8 cellular contexts compared by ENCODE assay signal in genomic region chr14:68628605-68629310, GRCh38.
DNase-seq lines count a peak whose midpoint lies in the region; ATAC-seq and TF ChIP-seq lines count a peak whose summit lies in the region.

No MANE protein-coding gene starts in this region.

- peak overlapping the region; percentile 76 for H3K18ac ChIP-seq in trophoblast cell (ENCODE audit: low read length)

- H3K9ac ChIP-seq in trophoblast cell (ENCODE audit: low read length): peak overlapping the region; percentile 21

- H3K27ac Mint-ChIP-seq in glutamatergic neuron (ENCODE audit: unreplicated experiment): peak overlapping the region; percentile 22

- peak overlapping the region; percentile 99 for H3K27ac ChIP-seq in trophoblast cell (ENCODE audit: low read depth, low read length)

- peak overlapping the region; percentile 85 for H4K8ac ChIP-seq in trophoblast cell (ENCODE audit: low read depth, low read length)

- H3K79me1 ChIP-seq in trophoblast cell (ENCODE audit: low read length): peaks cover 81% of the 10 kb centered on the region

- peak overlapping the region; percentile 42 for H3K4me3 ChIP-seq in GM06990 (replicated peaks; ENCODE audit: low read depth, low read length)
- H3K4me3 ChIP-seq in trophoblast cell (ENCODE audit: low read depth, low read length): peak overlapping the region; percentile 33

- H3K23ac ChIP-seq in trophoblast cell (ENCODE audit: low read length): no peak overlapping the region

- intact Hi-C loops in posterior vena cava (cut with DNase I): no loop called here

- peaks cover 1% of the 10 kb centered on the region for H3K4me1 Mint-ChIP-seq in glutamatergic neuron (ENCODE audit: low read depth, unreplicated experiment)

- peak overlapping the region; percentile 72 for H3K4me3 Mint-ChIP-seq in glutamatergic neuron (ENCODE audit: unreplicated experiment)

- no peaks in the 10 kb centered on the region for H3K9me3 ChIP-seq in trophoblast cell (ENCODE audit: insufficient read depth, low read depth, low read length)

- peaks cover 5% of the 10 kb centered on the region for H3K36me3 Mint-ChIP-seq in glutamatergic neuron (ENCODE audit: unreplicated experiment)

- H3K4me2 ChIP-seq in trophoblast cell (ENCODE audit: low read length): peak overlapping the region; percentile 48

- peak overlapping the region; percentile 68 for H2AFZ ChIP-seq in trophoblast cell (ENCODE audit: insufficient read depth, low read length, poor library complexity)

- peaks cover 60 to 68% of the 10 kb centered on the region in 2 experiments for H3K4me1 ChIP-seq in trophoblast cell (ENCODE audit: control insufficient read depth in 1 of 2, insufficient read depth in 2 of 2, low read length in 2 of 2)

- peak; percentile 37 for DNase-seq in GM06990 (ENCODE audit: extremely low read depth, insufficient read length)
- DNase-seq in activated CD8-positive, alpha-beta memory T cell treated with anti-CD3 and anti-CD28 coated beads, Interleukin-2, amount 50 U/mL, for 4 hours: peak; percentile 28
- no peak for DNase-seq in glutamatergic neuron
- peak; percentile 88 to 89 for DNase-seq in trophoblast cell
- DNase-seq in RPMI8226: no peak
- no peak for DNase-seq in posterior vena cava (ENCODE audit: low spot score)
- DNase-seq in NCI-H2029 (lab: John Stamatoyannopoulos, UW): no peak

- no peak for ATAC-seq in GM21447 (IDR thresholded peaks at IDR 0.05; ENCODE audit: unreplicated experiment)

- H3K14ac ChIP-seq in trophoblast cell (ENCODE audit: low read length): peak overlapping the region; percentile 74

- no peak overlapping the region for H2AK5ac ChIP-seq in trophoblast cell (ENCODE audit: low read length)

- H3K27me3 ChIP-seq in GM06990 (replicated peaks; ENCODE audit: control insufficient read depth, insufficient read depth, low read length): no peaks in the 10 kb centered on the region
- H3K27me3 ChIP-seq in trophoblast cell (ENCODE audit: insufficient read depth, low read length): no peaks in the 10 kb centered on the region

- H4K12ac ChIP-seq in trophoblast cell (ENCODE audit: low read depth, low read length): peak overlapping the region; percentile 74

- peak overlapping the region; percentile 96 for H3K4ac ChIP-seq in trophoblast cell (ENCODE audit: low read depth, low read length)

- WGBS in trophoblast cell (ENCODE audit: extremely low coverage, insufficient coverage, insufficient read length): no CpG with 5 or more reads among the region's 30 CpGs

- peak overlapping the region; percentile 96 for H2BK5ac ChIP-seq in trophoblast cell (ENCODE audit: low read depth, low read length, poor library complexity)

- peak overlapping the region; percentile 98 for H4K91ac ChIP-seq in trophoblast cell (ENCODE audit: low read depth, low read length)

- TF ChIP-seq CTCF in GM06990 (IDR thresholded peaks at IDR 0.05; ENCODE audit: insufficient read depth, low read length, poor library complexity, severe bottlenecking) (no peak), glutamatergic neuron (IDR thresholded peaks at IDR 0.05; ENCODE audit: partially characterized antibody, unreplicated experiment) (no peak)

- peaks cover 10% of the 10 kb centered on the region for H3K79me2 ChIP-seq in trophoblast cell (ENCODE audit: control insufficient read depth, insufficient read depth, low read length, poor library complexity)

- peaks cover 1% of the 10 kb centered on the region for H3K27me3 Mint-ChIP-seq in glutamatergic neuron (ENCODE audit: unreplicated experiment)

- H3K9me3 Mint-ChIP-seq in glutamatergic neuron (ENCODE audit: unreplicated experiment): no peaks in the 10 kb centered on the region

- no peaks in the 10 kb centered on the region for H3K36me3 ChIP-seq in GM06990 (ENCODE audit: control insufficient read depth, insufficient read depth, low read length)
- H3K36me3 ChIP-seq in trophoblast cell (ENCODE audit: control insufficient read depth in 1 of 2, insufficient read depth in 2 of 2, low read length in 2 of 2): no peaks in the 10 kb centered on the region

- peak overlapping the region; percentile 91 for H2BK12ac ChIP-seq in trophoblast cell (ENCODE audit: low read length)

- peak overlapping the region; percentile 96 for H2BK120ac ChIP-seq in trophoblast cell (ENCODE audit: insufficient read depth, low read length, poor library complexity)

Comparison
In these comparisons a context has a peak if more than half of its experiments do, and no peak if none do; other contexts are left out.
1. DNase-seq: peak in GM06990 (single experiment), activated CD8-positive, alpha-beta memory T cell treated with anti-CD3 and anti-CD28 coated beads, Interleukin-2, amount 50 U/mL, for 4 hours (single experiment) and trophoblast cell (2 of 2); none in glutamatergic neuron (single experiment), RPMI8226 (single experiment), posterior vena cava (single experiment) and NCI-H2029 (single experiment).